ENCODE assay signal across 8 cellular contexts in genomic region chr3:185575108-185575869, GRCh38. TPM values are rescaled to one million over a fixed set of nuclear protein-coding genes. Genes with fewer than 3 reads are reported as not detected.
A peak's percentile ranks its signal among the peaks of the same experiment; 100 is the strongest.
DNase-seq lines count a peak whose midpoint lies in the region; ATAC-seq, FAIRE-seq and TF ChIP-seq lines count a peak whose summit lies in the region.
"Not testable (repeated sequence)": the region's sequence is repeated elsewhere in the genome, so short reads cannot be mapped to it uniquely, and the experiment has no call there.

No MANE protein-coding gene starts in this region.

- TF ChIP-seq CTCF in OCI-LY1 (IDR thresholded peaks at IDR 0.05; ENCODE audit: low read length) = peak; percentile 60
- peak; percentile 37 to 49 for TF ChIP-seq CTCF in endothelial cell of umbilical vein (IDR thresholded peaks at IDR 0.05; ENCODE audit: extremely low read depth in 1 of 2, insufficient read depth in 1 of 2, low read depth in 1 of 2, low read length in 2 of 2)
- TF ChIP-seq CTCF in tibial artery (IDR thresholded peaks at IDR 0.05) = peak; percentile 45 to 46

- H3K4me1 Mint-ChIP-seq in memory B cell = not testable (repeated sequence)

- H3K4me2 ChIP-seq in OCI-LY1 (ENCODE audit: low read length); endothelial cell of umbilical vein (ENCODE audit: insufficient read depth, low read length): not testable (repeated sequence)

- H3K36me3 ChIP-seq in HAP-1 (replicated peaks); OCI-LY1 (ENCODE audit: insufficient read depth, low read length); endothelial cell of umbilical vein (ENCODE audit: control insufficient read depth in 2 of 2, extremely low read depth in 1 of 2, insufficient read depth in 2 of 2, low read length in 2 of 2); tibial artery: not testable (repeated sequence)

- not testable (repeated sequence) for TF ChIP-seq POLR2A in endothelial cell of umbilical vein (IDR thresholded peaks at IDR 0.05; ENCODE audit: low read depth, low read length)

- H3K27ac ChIP-seq in OCI-LY1 (ENCODE audit: low read depth, low read length, poor library complexity, severe bottlenecking); endothelial cell of umbilical vein (ENCODE audit: insufficient read depth, low read depth, low read length); tibial artery: not testable (repeated sequence)

- not testable (repeated sequence) for H3K27me3 ChIP-seq in HAP-1 (ENCODE audit: low read depth); OCI-LY1 (ENCODE audit: insufficient read depth, low read length); endothelial cell of umbilical vein (ENCODE audit: control insufficient read depth in 2 of 2, insufficient read depth in 2 of 2, low read length in 2 of 2); tibial artery

- POLR2A ChIA-PET in endothelial cell of umbilical vein (lab: Charles Lee) = not testable (repeated sequence)

- peak; percentile 83 for ATAC-seq in memory B cell (ENCODE audit: low read depth)

- not testable (repeated sequence) for H4K20me1 ChIP-seq in OCI-LY1 (ENCODE audit: insufficient read depth, low read length); endothelial cell of umbilical vein (replicated peaks; ENCODE audit: control insufficient read depth, extremely low read depth, insufficient read depth, low read length)

- in situ Hi-C loops in HAP-1 (cut with MboI; ENCODE audit: low sequenced_read_pairs) = not testable (repeated sequence)

- not testable (repeated sequence) for H3K79me2 ChIP-seq in OCI-LY1 (ENCODE audit: insufficient read depth, low read length); endothelial cell of umbilical vein (ENCODE audit: control insufficient read depth, insufficient read depth, low read length)

- H3K27me3 Mint-ChIP-seq in memory B cell = not testable (repeated sequence)

- H3K27ac Mint-ChIP-seq in memory B cell = not testable (repeated sequence)

- not testable (repeated sequence) for H3K4me3 Mint-ChIP-seq in memory B cell

- CTCF ChIA-PET in endothelial cell of umbilical vein (lab: Charles Lee) = interaction anchor here (0.8 to 2.1 kb wide), 13 partner anchors 8 to 368 kb away, joined by 3 to 38 read pairs (median 4); partner anchors contain the start of genes LIPH, SENP2 and TMEM41A

- not testable (repeated sequence) for H3K9me2 ChIP-seq in OCI-LY1 (ENCODE audit: low read depth, low read length)

- H3K36me3 Mint-ChIP-seq in memory B cell = not testable (repeated sequence)

- H3F3A ChIP-seq in OCI-LY1 (ENCODE audit: insufficient read depth, low read length) = not testable (repeated sequence)

- dilution Hi-C loops in endothelial cell of umbilical vein (cut with MboI; ENCODE audit: extremely low pct_ligation_motif_present, low sequenced_read_pairs) = not testable (repeated sequence)

- DNase-seq in EL (peak; percentile 61), HAP-1 (ENCODE audit: low spot score in 2 of 2) (peak; percentile 66 to 72), NAMALWA (ENCODE audit: low spot score) (peak; percentile 90), activated T-cell treated with anti-CD3 and anti-CD28 coated beads for 24 hours (ENCODE audit: low read depth) (peak; percentile 17), endothelial cell of umbilical vein (ENCODE audit: low read depth, low spot score) (peak; percentile 58), memory B cell (ENCODE audit: low spot score in 2 of 2) (peak; percentile 31 to 49)
- not testable (repeated sequence) for DNase-seq in tibial artery

- intact Hi-C loops in endothelial cell of umbilical vein (cut with micrococcal nuclease); tibial artery (cut with DNase I; ENCODE audit: low total_unique reads): not testable (repeated sequence)

- not testable (repeated sequence) for H3K4me1 ChIP-seq in HAP-1; OCI-LY1 (ENCODE audit: insufficient read depth, low read length, severe bottlenecking); endothelial cell of umbilical vein (ENCODE audit: control insufficient read depth, extremely low read depth, insufficient read depth, low read length); tibial artery

- H3K9me3 ChIP-seq in HAP-1; OCI-LY1 (ENCODE audit: low read length); endothelial cell of umbilical vein (replicated peaks; ENCODE audit: control insufficient read depth, insufficient read depth, low read length); tibial artery: not testable (repeated sequence)

- not testable (repeated sequence) for BruUV-seq in endothelial cell of umbilical vein (replicated peaks; lab: Mats Ljungman, UMichigan)

- not testable (repeated sequence) for H2AFZ ChIP-seq in OCI-LY1 (ENCODE audit: low read length); endothelial cell of umbilical vein (ENCODE audit: low read depth, low read length)

- not testable (repeated sequence) for H3K9me1 ChIP-seq in endothelial cell of umbilical vein (replicated peaks; ENCODE audit: control insufficient read depth, extremely low read depth, insufficient read depth, low read length)

- not testable (repeated sequence) for H3K9me3 Mint-ChIP-seq in memory B cell

- peak; percentile 78 for FAIRE-seq in endothelial cell of umbilical vein (lab: Jason Lieb, UNC)

- H3K4me3 ChIP-seq in HAP-1; OCI-LY1 (ENCODE audit: low read depth, low read length, poor library complexity, severe bottlenecking); endothelial cell of umbilical vein (replicated peaks in 1 of 3; ENCODE audit: insufficient read depth in 1 of 3, low read depth in 1 of 3, low read length in 3 of 3); tibial artery: not testable (repeated sequence)

- H3K9ac ChIP-seq in OCI-LY1 (ENCODE audit: low read length); endothelial cell of umbilical vein (replicated peaks; ENCODE audit: extremely low read depth, insufficient read depth, low read length): not testable (repeated sequence)

RNA-seq across cellular contexts. Expression of gene SENP2, which starts 10.8 kb away (rescaled TPM):
- total RNA-seq in endothelial cell of umbilical vein = 38.9 and 40.4 TPM in 2 replicates
- 3.8 and 4.2 TPM in 2 replicates for polyA plus RNA-seq in endothelial cell of umbilical vein
- 9.1 and 10.3 TPM in 2 replicates for polyA plus RNA-seq in endothelial cell of umbilical vein (2011; cell fraction: cytosol; rRNA removed)
- polyA plus RNA-seq in endothelial cell of umbilical vein (2011; cell fraction: nucleus; rRNA removed) = 9.4 and 16.8 TPM in 2 replicates
- polyA plus RNA-seq in endothelial cell of umbilical vein (2012) = 17.1 and 27.1 TPM in 2 replicates
- 8.2 and 10.0 TPM in 2 replicates for polyA minus RNA-seq in endothelial cell of umbilical vein
- polyA minus RNA-seq in endothelial cell of umbilical vein (2011; cell fraction: cytosol; rRNA and poly(A)+ RNA removed) = 19.0 TPM
- polyA minus RNA-seq in endothelial cell of umbilical vein (2011; cell fraction: nucleus; rRNA and poly(A)+ RNA removed) = 8.4 and 9.9 TPM in 2 replicates

RNA-seq across cellular contexts. Expression of gene LIPH, which starts 22.9 kb away (rescaled TPM):
- not detected in 2 replicates for total RNA-seq in endothelial cell of umbilical vein
- polyA plus RNA-seq in endothelial cell of umbilical vein = not detected in 2 replicates
- polyA plus RNA-seq in endothelial cell of umbilical vein (2011; cell fraction: cytosol; rRNA removed) = not detected in 2 replicates
- polyA plus RNA-seq in endothelial cell of umbilical vein (2011; cell fraction: nucleus; rRNA removed) = not detected in 2 replicates
- polyA plus RNA-seq in endothelial cell of umbilical vein (2012) = not detected in 2 replicates
- not detected in 2 replicates for polyA minus RNA-seq in endothelial cell of umbilical vein
- polyA minus RNA-seq in endothelial cell of umbilical vein (2011; cell fraction: cytosol; rRNA and poly(A)+ RNA removed) = 8.5 TPM
- polyA minus RNA-seq in endothelial cell of umbilical vein (2011; cell fraction: nucleus; rRNA and poly(A)+ RNA removed) = not detected in 2 replicates
